14 cellular contexts compared by ENCODE assay signal in genomic region chr4:53076335-53076958, GRCh38.
DNase-seq lines count a peak whose midpoint lies in the region; ATAC-seq and TF ChIP-seq lines count a peak whose summit lies in the region.
"Had no signal": no experiment of that assay in that cellular context is flagged by ENCODE, and none has a peak within 500 bp of the region (broad histone marks: within the 10 kb centered on the region; RNA-seq: fewer than 3 reads in every experiment).

No MANE protein-coding gene starts in this region.

- no peak for TF ChIP-seq CTCF in heart right ventricle (IDR thresholded peaks at IDR 0.05)

- intact Hi-C loops in heart right ventricle (cut with DNase I): no loop called here

- no peak overlapping the region for H3K27ac ChIP-seq in heart right ventricle
- H3K27ac ChIP-seq: C4-2B had no signal

- H3K4me3 ChIP-seq in heart right ventricle: no peak overlapping the region
- H3K4me3 ChIP-seq: GM12878 had no signal

- peaks cover 0 to 12% (median 4%) of the 10 kb centered on the region in 9 donors for H3K4me1 ChIP-seq in heart right ventricle

- DNase-seq in ELF-1 (ENCODE audit: low read depth, low spot score) (peak; percentile 18), HEK293T (ENCODE audit: extremely low spot score) (no peak), heart right ventricle (peak in 1 of 2 donors; percentile 8), left kidney (ENCODE audit: low read depth, low spot score) (peak; percentile 90), COLO829 (ENCODE audit: low spot score) (no peak), NCI-H510A (lab: John Stamatoyannopoulos, UW) (no peak)
- DNase-seq: AML-193; CD4-positive, alpha-beta T cell; DMS153; DMS79; H9 had no signal

- WGBS in heart right ventricle, 2 donors: 43 to 62% methylated on average over 8 of the region's 8 CpGs

- no peaks in the 10 kb centered on the region for H3K27me3 ChIP-seq in heart right ventricle

- peak in 7 of 8 donors; percentile 46 to 92 (median 88) for ATAC-seq in heart right ventricle
- ATAC-seq in GM21423 (IDR thresholded peaks at IDR 0.05; ENCODE audit: unreplicated experiment): no peak

- H3K9me3 ChIP-seq in heart right ventricle: no peaks in the 10 kb centered on the region

- H3K36me3 ChIP-seq in heart right ventricle: no peaks in the 10 kb centered on the region

- CTCF ChIA-PET in HEK293T (lab: Yijun Ruan, JAX): no interaction called here

- POLR2A ChIA-PET in HEK293T (lab: Yijun Ruan, JAX): no interaction called here

TF ChIP-seq in HEK293T, 16 proteins besides CTCF, POLR2A, EP300 and RAD21:
- TF ChIP-seq PKNOX1 (IDR thresholded peaks at IDR 0.05) (peak; percentile 56; the same call in 1 of the 2 replicates), SP1 (IDR thresholded peaks at IDR 0.05) (no peak)
TF ChIP-seq in HEK293T: peak in this region for 1.

Comparison
In these comparisons a context has a peak if more than half of its experiments do, and no peak if none do; other contexts are left out.
1. DNase-seq: peak in ELF-1 (single experiment) and left kidney (single experiment); none in HEK293T (single experiment), COLO829 (single experiment) and NCI-H510A (single experiment).